ENCODE assay signal across 9 cellular contexts in the genomic region with DNA sequence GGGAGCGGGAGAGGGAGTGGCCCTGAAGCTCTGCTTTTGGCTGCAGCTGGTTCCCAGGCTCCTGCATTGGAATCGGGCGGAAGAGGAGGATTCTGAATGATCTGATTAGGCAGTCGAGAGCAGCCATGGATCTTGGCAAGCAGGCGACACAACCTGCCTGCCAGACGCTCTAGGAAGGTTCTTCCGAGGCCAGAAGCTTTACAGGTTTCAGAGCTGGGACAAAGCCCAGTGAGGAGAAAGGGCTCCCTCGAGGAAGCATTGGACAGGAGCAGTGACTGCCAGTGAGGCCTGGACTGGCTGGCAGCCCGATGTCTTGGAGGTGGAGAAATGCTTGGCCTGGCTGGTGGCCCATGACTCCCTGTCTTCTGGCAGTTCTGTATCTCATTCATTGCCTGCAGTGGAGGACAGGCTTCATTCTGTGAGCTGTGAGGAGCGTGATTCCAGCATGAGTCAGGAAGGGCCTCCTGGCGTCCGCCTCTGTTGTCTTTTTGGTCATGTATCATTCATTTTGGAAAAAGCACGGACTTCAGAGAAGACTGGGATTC.
DNase-seq lines count a peak whose midpoint lies in the region; ATAC-seq, FAIRE-seq and TF ChIP-seq lines count a peak whose summit lies in the region.
"Had no signal": no experiment of that assay in that cellular context is flagged by ENCODE, and none has a peak within 500 bp of the region (broad histone marks: within the 10 kb centered on the region; RNA-seq: fewer than 3 reads in every experiment).

No MANE protein-coding gene starts in this region.

- peak overlapping the region in 1 of 2 donors; percentile 21 for H3K9ac ChIP-seq in stomach smooth muscle (ENCODE audit: low read length in 2 of 2)

- peak; percentile 64 for FAIRE-seq in H54 (lab: Jason Lieb, UNC)

- H3K27me3 ChIP-seq in hepatocyte (no peaks in the 10 kb centered on the region), stomach smooth muscle (ENCODE audit: control insufficient read depth in 1 of 2, insufficient read depth in 2 of 2, low read length in 2 of 2) (no peaks in the 10 kb centered on the region)
- no peaks in the 10 kb centered on the region for H3K27me3 ChIP-seq in CD8-positive, alpha-beta T cell (ENCODE audit: insufficient read depth, low read length)

- no peak overlapping the region for H3K27ac Mint-ChIP-seq in CD8-positive, alpha-beta T cell

- TF ChIP-seq POLR2A in H54 (IDR thresholded peaks at IDR 0.05; ENCODE audit: low read depth, low read length) = 0 out of 2 replicates have a peak, but pooled peaks have one; percentile 20

- peaks cover 5% of the 10 kb centered on the region for H3K27me3 Mint-ChIP-seq in CD8-positive, alpha-beta T cell (ENCODE audit: low read depth)

- H3K36me3 ChIP-seq in hepatocyte (replicated peaks; ENCODE audit: insufficient read depth, low read depth) = no peaks in the 10 kb centered on the region
- H3K36me3 ChIP-seq in stomach smooth muscle (ENCODE audit: control insufficient read depth in 2 of 2, insufficient read depth in 2 of 2, low read length in 2 of 2) = no peaks in the 10 kb centered on the region
- H3K36me3 ChIP-seq in CD8-positive, alpha-beta T cell (ENCODE audit: insufficient read depth, low read length) = no peaks in the 10 kb centered on the region

- in situ Hi-C loops in astrocyte of the cerebellum (cut with HindIII; ENCODE audit: low sequenced_read_pairs) = no loop called here

- H3K4me3 ChIP-seq in astrocyte of the cerebellum (ENCODE audit: low read depth, low read length) (no peak overlapping the region), hepatocyte (no peak overlapping the region), stomach smooth muscle (ENCODE audit: low read length in 2 of 2) (peak overlapping the region; percentile 26 to 44)
- H3K4me3 ChIP-seq in CD8-positive, alpha-beta T cell (ENCODE audit: low read depth, low read length) = no peak overlapping the region

- H3K9me2 ChIP-seq in hepatocyte (replicated peaks; ENCODE audit: insufficient read depth) = no peaks in the 10 kb centered on the region

- peak overlapping the region; percentile 27 for H3K4me2 ChIP-seq in hepatocyte

- H4K20me1 ChIP-seq in hepatocyte (ENCODE audit: insufficient read depth, poor library complexity, severe bottlenecking) = no peaks in the 10 kb centered on the region

- no peaks in the 10 kb centered on the region for H3K9me3 Mint-ChIP-seq in CD8-positive, alpha-beta T cell

- CTCF ChIA-PET in CD8-positive, alpha-beta T cell (lab: Charles Lee) = interaction anchor here (1.1 kb wide), 1 partner anchor 14 kb away, joined by 3 read pairs; no protein-coding TSS in a partner anchor

- H3K4me1 ChIP-seq in hepatocyte (ENCODE audit: insufficient read depth) = no peaks in the 10 kb centered on the region
- peaks cover 27% of the 10 kb centered on the region for H3K4me1 ChIP-seq in stomach smooth muscle (ENCODE audit: control insufficient read depth, insufficient read depth, low read length)
- no peaks in the 10 kb centered on the region for H3K4me1 ChIP-seq in CD8-positive, alpha-beta T cell (ENCODE audit: insufficient read depth, low read length)

- no peak for ATAC-seq in HG02870 (IDR thresholded peaks at IDR 0.05; ENCODE audit: unreplicated experiment)
- ATAC-seq in activated CD4-positive, CD25-positive, alpha-beta regulatory T cell treated with anti-CD3 and anti-CD28 coated beads, Interleukin-2, amount 50 U/mL, for 24 hours = no peak
- no peak for ATAC-seq in CD8-positive, alpha-beta T cell

- intact Hi-C loops in CD8-positive, alpha-beta T cell (cut with DNase I, micrococcal nuclease) = no loop called here

- H3K9me3 ChIP-seq in hepatocyte (ENCODE audit: low read depth) (no peaks in the 10 kb centered on the region), stomach smooth muscle (ENCODE audit: control insufficient read depth in 2 of 2, low read length in 2 of 2) (no peaks in the 10 kb centered on the region)
- H3K9me3 ChIP-seq in CD8-positive, alpha-beta T cell (ENCODE audit: low read length) = no peaks in the 10 kb centered on the region

- H2AFZ ChIP-seq in hepatocyte = no peak overlapping the region

- POLR2A ChIA-PET in CD8-positive, alpha-beta T cell (lab: Charles Lee) = no interaction called here

- TF ChIP-seq CTCF in astrocyte of the cerebellum (IDR thresholded peaks at IDR 0.05; ENCODE audit: low read depth, low read length, missing control alignments) (no peak), hepatocyte (IDR thresholded peaks at IDR 0.05; ENCODE audit: poor library complexity) (no peak)
- no peak for TF ChIP-seq CTCF in CD8-positive, alpha-beta T cell (IDR thresholded peaks at IDR 0.05)

- H3K79me2 ChIP-seq in hepatocyte = no peaks in the 10 kb centered on the region

- H3K36me3 Mint-ChIP-seq in CD8-positive, alpha-beta T cell = no peaks in the 10 kb centered on the region

- H3K27ac ChIP-seq in hepatocyte (peak overlapping the region; percentile 48), stomach smooth muscle (ENCODE audit: low read length) (peak overlapping the region; percentile 24)
- no peak overlapping the region for H3K27ac ChIP-seq in CD8-positive, alpha-beta T cell (ENCODE audit: low read depth, low read length)

- peak; percentile 88 for DNase-seq in H54 (ENCODE audit: insufficient read length, low spot score)
- DNase-seq in astrocyte of the cerebellum (ENCODE audit: low read depth) = peak; percentile 91
- DNase-seq in hepatocyte (ENCODE audit: low spot score) = peak; percentile 44
- no peak for DNase-seq in NCI-H524 treated with DMSO at 0.1 percent for 48 hours (lab: John Stamatoyannopoulos, UW)
- no peak for DNase-seq in CD8-positive, alpha-beta T cell
- DNase-seq: activated CD4-positive, alpha-beta T cell treated with anti-CD3 and anti-CD28 coated beads, Interleukin-2, amount 50 U/mL, for 4 hours had no signal

- H3K4me1 Mint-ChIP-seq in CD8-positive, alpha-beta T cell (ENCODE audit: low read depth) = no peaks in the 10 kb centered on the region

- 60% methylated on average over 12 of the region's 13 CpGs for WGBS in hepatocyte (ENCODE audit: low lambda C conversion rate, missing lambda C conversion rate)

- H3K4me3 Mint-ChIP-seq in CD8-positive, alpha-beta T cell = no peak overlapping the region

Comparison
In these comparisons a context has a peak if more than half of its experiments do, and no peak if none do; other contexts are left out.
1. DNase-seq: peak in H54 (single experiment), astrocyte of the cerebellum (single experiment) and hepatocyte (single experiment); none in NCI-H524 treated with DMSO at 0.1 percent for 48 hours (single experiment) and CD8-positive, alpha-beta T cell (0 of 7).
2. H3K4me3 ChIP-seq: peak in stomach smooth muscle (2 of 2); none in astrocyte of the cerebellum (single experiment), hepatocyte (single experiment) and CD8-positive, alpha-beta T cell (single experiment).